ENCODE assay signal across 15 cellular contexts in genomic region chr19:30449673-30450072, GRCh38.
DNase-seq lines count a peak whose midpoint lies in the region; ATAC-seq and TF ChIP-seq lines count a peak whose summit lies in the region.
"Had no signal": no experiment of that assay in that cellular context is flagged by ENCODE, and none has a peak within 500 bp of the region (broad histone marks: within the 10 kb centered on the region; RNA-seq: fewer than 3 reads in every experiment).

No MANE protein-coding gene starts in this region.

- no peaks in the 10 kb centered on the region for H3K27me3 Mint-ChIP-seq in endodermal cell (ENCODE audit: insufficient read depth)

- 64% methylated on average over 3 of the region's 8 CpGs for WGBS in HUES64
- 81% methylated on average over 3 of the region's 8 CpGs; no CpG with 5 or more reads in 1 of the 2 experiments for WGBS in endodermal cell (ENCODE audit: insufficient coverage in 1 of 2, insufficient read length in 1 of 2), 2 experiments

- H3K36me3 Mint-ChIP-seq in endodermal cell (ENCODE audit: low read depth), result no peaks in the 10 kb centered on the region
- H3K36me3 Mint-ChIP-seq: CD4-positive, alpha-beta memory T cell had no signal

- peaks cover 26% of the 10 kb centered on the region for H3K4me1 Mint-ChIP-seq in endodermal cell
- H3K4me1 Mint-ChIP-seq: CD4-positive, alpha-beta memory T cell had no signal

- H3K27ac Mint-ChIP-seq in endodermal cell, result no peak overlapping the region
- H3K27ac Mint-ChIP-seq: activated naive CD4-positive, alpha-beta T cell treated with anti-CD3 and anti-CD28 coated beads for 36 hours; CD4-positive, alpha-beta memory T cell had no signal

- DNase-seq in endodermal cell, result no peak
- no peak for DNase-seq in thoracic aorta (ENCODE audit: low spot score)
- DNase-seq in LoVo (ENCODE audit: low spot score), result no peak
- DNase-seq in brain microvascular endothelial cell, result no peak
- DNase-seq in NCI-H1436 (lab: John Stamatoyannopoulos, UW), result no peak
- DNase-seq: activated naive CD4-positive, alpha-beta T cell treated with anti-CD3 and anti-CD28 coated beads for 36 hours; CD4-positive, alpha-beta memory T cell; central memory CD4-positive, alpha-beta T cell; erythroblast; MV-4-11; SHP77; stimulated activated CD4-positive, alpha-beta T cell treated with anti-CD3 and anti-CD28 coated beads, Interleukin-2, amount 100 ng/mL, for 48 hours had no signal

- H3K9me3 ChIP-seq in HUES64 (ENCODE audit: insufficient read depth, low read depth, low read length), result no peaks in the 10 kb centered on the region
- H3K9me3 ChIP-seq in endodermal cell (ENCODE audit: control insufficient read depth, low read length), result no peaks in the 10 kb centered on the region
- no peaks in the 10 kb centered on the region for H3K9me3 ChIP-seq in muscle layer of colon (ENCODE audit: low read length)
- no peaks in the 10 kb centered on the region for H3K9me3 ChIP-seq in thoracic aorta

- no peak for TF ChIP-seq CTCF in endodermal cell (conservative IDR thresholded peaks at IDR 0.05)
- TF ChIP-seq CTCF in thoracic aorta (IDR thresholded peaks at IDR 0.05), result no peak
- TF ChIP-seq CTCF in brain microvascular endothelial cell (IDR thresholded peaks at IDR 0.05; ENCODE audit: low read depth, low read length, missing control alignments), result no peak

- H3K4me3 ChIP-seq in HUES64 (ENCODE audit: low read length) (peak overlapping the region; percentile 28), endodermal cell (ENCODE audit: low read length) (no peak overlapping the region), muscle layer of colon (ENCODE audit: low read depth in 1 of 2, low read length in 2 of 2) (peak overlapping the region; percentile 27 to 39), thoracic aorta (peak overlapping the region; percentile 55), brain microvascular endothelial cell (ENCODE audit: low read depth, low read length) (no peak overlapping the region)

- ATAC-seq in thoracic aorta (ENCODE audit: insufficient number of reproducible peaks, low FRiP score, low read depth), result no peak
- no peak for ATAC-seq in GM21619 (IDR thresholded peaks at IDR 0.05; ENCODE audit: unreplicated experiment)

- H3K4me1 ChIP-seq in HUES64 (ENCODE audit: insufficient read depth, low read length) (peaks cover 33% of the 10 kb centered on the region), endodermal cell (ENCODE audit: control insufficient read depth, insufficient read depth, low read length) (no peaks in the 10 kb centered on the region), muscle layer of colon (ENCODE audit: insufficient read depth, low read length) (no peaks in the 10 kb centered on the region), thoracic aorta (ENCODE audit: control insufficient read depth in 1 of 2, low read depth in 2 of 2) (peaks cover 0 to 13% of the 10 kb centered on the region in 2 donors)

- H3K27ac ChIP-seq in HUES64 (ENCODE audit: low read depth, low read length) (peak overlapping the region; percentile 60; the same call in 1 of the 2 replicates), endodermal cell (ENCODE audit: low read depth, low read length) (peak overlapping the region; percentile 93), muscle layer of colon (ENCODE audit: low read depth, low read length) (no peak overlapping the region), thoracic aorta (no peak overlapping the region), brain microvascular endothelial cell (no peak overlapping the region)

- no peaks in the 10 kb centered on the region for H3K36me3 ChIP-seq in HUES64 (ENCODE audit: insufficient read depth, low read length)
- H3K36me3 ChIP-seq in endodermal cell (ENCODE audit: control insufficient read depth, insufficient read depth, low read length), result no peaks in the 10 kb centered on the region
- H3K36me3 ChIP-seq in muscle layer of colon (ENCODE audit: insufficient read depth, low read length), result no peaks in the 10 kb centered on the region
- no peaks in the 10 kb centered on the region for H3K36me3 ChIP-seq in thoracic aorta
- no peaks in the 10 kb centered on the region for H3K36me3 ChIP-seq in brain microvascular endothelial cell (replicated peaks)

- in situ Hi-C loops in brain microvascular endothelial cell (cut with HindIII; ENCODE audit: low pct_ligation_motif_present, low sequenced_read_pairs), result no loop called here

- no peaks in the 10 kb centered on the region for H3K27me3 ChIP-seq in HUES64 (ENCODE audit: insufficient read depth, low read length)
- H3K27me3 ChIP-seq in endodermal cell (ENCODE audit: control insufficient read depth, insufficient read depth, low read length, poor library complexity, severe bottlenecking), result no peaks in the 10 kb centered on the region
- H3K27me3 ChIP-seq in muscle layer of colon (ENCODE audit: control insufficient read depth in 1 of 2, insufficient read depth in 2 of 2, low read length in 2 of 2), result no peaks in the 10 kb centered on the region
- no peaks in the 10 kb centered on the region for H3K27me3 ChIP-seq in thoracic aorta (replicated peaks; ENCODE audit: insufficient read depth)
- no peaks in the 10 kb centered on the region for H3K27me3 ChIP-seq in brain microvascular endothelial cell (replicated peaks)

- no peak overlapping the region for H3K4me3 Mint-ChIP-seq in endodermal cell
- H3K4me3 Mint-ChIP-seq: activated naive CD4-positive, alpha-beta T cell treated with anti-CD3 and anti-CD28 coated beads for 36 hours had no signal

- H3K9me3 Mint-ChIP-seq in endodermal cell, result no peaks in the 10 kb centered on the region
- H3K9me3 Mint-ChIP-seq: activated naive CD4-positive, alpha-beta T cell treated with anti-CD3 and anti-CD28 coated beads for 36 hours had no signal

- H3K9ac ChIP-seq in HUES64 (ENCODE audit: low read depth, low read length), result no peak overlapping the region
- no peak overlapping the region for H3K9ac ChIP-seq in endodermal cell (ENCODE audit: extremely low read depth, low read length, poor library complexity, severe bottlenecking)
- no peak overlapping the region for H3K9ac ChIP-seq in muscle layer of colon (ENCODE audit: low read length)

Comparison
In these comparisons a context has a peak if more than half of its experiments do, and no peak if none do; other contexts are left out.
1. H3K27ac ChIP-seq: peak in HUES64 (single experiment) and endodermal cell (single experiment); none in muscle layer of colon (single experiment), thoracic aorta (0 of 2) and brain microvascular endothelial cell (single experiment).
2. H3K4me3 ChIP-seq: peak in HUES64 (single experiment), muscle layer of colon (2 of 2) and thoracic aorta (single experiment); none in endodermal cell (single experiment) and brain microvascular endothelial cell (single experiment).